ENCODE assay signal across 9 cellular contexts in genomic region chr22:26674211-26675190, GRCh38. TPM values are rescaled to one million over a fixed set of nuclear protein-coding genes. Genes with fewer than 3 reads are reported as not detected.
A peak's percentile ranks its signal among the peaks of the same experiment; 100 is the strongest.
DNase-seq lines count a peak whose midpoint lies in the region; ATAC-seq and TF ChIP-seq lines count a peak whose summit lies in the region.
"Had no signal": no experiment of that assay in that cellular context is flagged by ENCODE, and none has a peak within 500 bp of the region (broad histone marks: within the 10 kb centered on the region; RNA-seq: fewer than 3 reads in every experiment).

No MANE protein-coding gene starts in this region.

- DNase-seq in activated CD4-positive, alpha-beta T cell treated with anti-CD3 and anti-CD28 coated beads for 48 hours: peak; percentile 38
- DNase-seq in activated CD4-positive, alpha-beta T cell treated with anti-CD3 and anti-CD28 coated beads, Interleukin-2, amount 50 U/mL, for 4 hours: no peak
- DNase-seq in T-helper 17 cell (no peak), fibroblast of pulmonary artery (ENCODE audit: low read depth) (no peak), suprapubic skin (ENCODE audit: low spot score in 2 of 2) (no peak), GM13976 (ENCODE audit: low spot score) (no peak)
- DNase-seq: NCI-H1092 had no signal

- H3K27me3 Mint-ChIP-seq in T-helper 17 cell: no peaks in the 10 kb centered on the region

- TF ChIP-seq POLR2A in suprapubic skin (IDR thresholded peaks at IDR 0.05) (no peak), gastroesophageal sphincter (IDR thresholded peaks at IDR 0.05) (no peak)

- H3K27me3 ChIP-seq in suprapubic skin (no peaks in the 10 kb centered on the region), gastroesophageal sphincter (no peaks in the 10 kb centered on the region)

- no peak for TF ChIP-seq EP300 in suprapubic skin (IDR thresholded peaks at IDR 0.05)
- TF ChIP-seq EP300 in gastroesophageal sphincter (IDR thresholded peaks at IDR 0.05): no peak

- WGBS in suprapubic skin: 66% methylated on average over 9 of the region's 9 CpGs
- WGBS in gastroesophageal sphincter (ENCODE audit: low coverage in 1 of 2), 2 donors: 75 to 84% methylated on average over 5 to 8 of the region's 9 CpGs

- ATAC-seq in T-helper 17 cell: no peak
- ATAC-seq in gastroesophageal sphincter: no peak
- ATAC-seq in GM19452 (IDR thresholded peaks at IDR 0.05; ENCODE audit: unreplicated experiment): no peak

- in situ Hi-C loops in GM13976 (cut with MboI; ENCODE audit: low sequenced_read_pairs, unreplicated experiment): no loop called here

- H3K36me3 ChIP-seq in suprapubic skin (no peaks in the 10 kb centered on the region), gastroesophageal sphincter (no peaks in the 10 kb centered on the region)

- H3K27ac ChIP-seq in suprapubic skin (peak overlapping the region; percentile 96), gastroesophageal sphincter (peak overlapping the region in 1 of 4 donors; percentile 9)

- H3K4me3 ChIP-seq in fibroblast of pulmonary artery (replicated peaks; ENCODE audit: low read depth, low read length): peak overlapping the region; percentile 84
- H3K4me3 ChIP-seq in suprapubic skin: peak overlapping the region; percentile 82
- peak overlapping the region in 1 of 2 donors; percentile 67 for H3K4me3 ChIP-seq in gastroesophageal sphincter

- no peaks in the 10 kb centered on the region for H3K36me3 Mint-ChIP-seq in T-helper 17 cell (ENCODE audit: low read depth)

- peaks cover 79% of the 10 kb centered on the region for H3K4me1 Mint-ChIP-seq in T-helper 17 cell

- H3K4me3 Mint-ChIP-seq in T-helper 17 cell: peak overlapping the region; percentile 96

- no peaks in the 10 kb centered on the region for H3K9me3 ChIP-seq in T-helper 17 cell (ENCODE audit: control insufficient read depth, low read length, poor library complexity, severe bottlenecking)
- H3K9me3 ChIP-seq in suprapubic skin: no peaks in the 10 kb centered on the region
- H3K9me3 ChIP-seq in gastroesophageal sphincter: no peaks in the 10 kb centered on the region

- TF ChIP-seq CTCF in fibroblast of pulmonary artery (IDR thresholded peaks at IDR 0.05; ENCODE audit: low read length, missing control alignments) (no peak), suprapubic skin (IDR thresholded peaks at IDR 0.05) (no peak), GM13976 (IDR thresholded peaks at IDR 0.05; ENCODE audit: borderline replicate concordance, control extremely low read depth, extremely low read depth, insufficient read depth, missing control alignments) (no peak), gastroesophageal sphincter (IDR thresholded peaks at IDR 0.05) (no peak)

- peak overlapping the region; percentile 99 for H3K27ac Mint-ChIP-seq in T-helper 17 cell

- H3K4me1 ChIP-seq in suprapubic skin (peaks cover 44% of the 10 kb centered on the region), gastroesophageal sphincter (peaks cover 6 to 48% (median 6%) of the 10 kb centered on the region in 3 donors)

RNA-seq across cellular contexts. Expression of gene MIAT, which starts 17.1 kb away (rescaled TPM):
- total RNA-seq in T-helper 17 cell: 100 to 1,000 TPM in 1 of 2 donors, 10 to 100 TPM in 1; 83.4 to 116 TPM
- total RNA-seq in suprapubic skin: 1 to 10 TPM in 2 of 4 donors, under 1 TPM in 2; 0.72 to 7.6 (median 1.1) TPM
- 1 to 10 TPM in 1 of 4 donors, under 1 TPM in 3; 0.05 to 1.1 (median 0.41) TPM for total RNA-seq in gastroesophageal sphincter

RNA-seq across cellular contexts. Expression of gene CRYBA4, which starts 52.7 kb away (rescaled TPM):
- total RNA-seq in T-helper 17 cell: not detected
- not detected for total RNA-seq in suprapubic skin
- total RNA-seq in gastroesophageal sphincter: not detected

RNA-seq across cellular contexts. Expression of gene CRYBB1, which starts 56.7 kb away (rescaled TPM):
- total RNA-seq in T-helper 17 cell (not detected), suprapubic skin (not detected), gastroesophageal sphincter (under 1 TPM in 1 of 4 donors, not detected in 3; 0.40 TPM)

Comparison
In these comparisons a context has a peak if more than half of its experiments do, and no peak if none do; other contexts are left out.
1. RNA of gene MIAT, which starts 17.1 kb away (total RNA-seq): 83.4 to 116 TPM in T-helper 17 cell; 0.72 to 7.6 TPM in suprapubic skin and 0.05 to 1.1 TPM in gastroesophageal sphincter; every median in the first group is over 4 times any median in the second.